ENCODE assay signal across 8 cellular contexts in genomic region chr1:16514107-16515055, GRCh38. TPM values are rescaled to one million over a fixed set of nuclear protein-coding genes. Genes with fewer than 3 reads are reported as not detected.
DNase-seq lines count a peak whose midpoint lies in the region; ATAC-seq and TF ChIP-seq lines count a peak whose summit lies in the region.
"Not testable (repeated sequence)": the region's sequence is repeated elsewhere in the genome, so short reads cannot be mapped to it uniquely, and the experiment has no call there.

RNU1-1 (minus strand) TSS chr1:16514285.

- POLR2A ChIA-PET in PC-3 (lab: Charles Lee; ENCODE audit: unreplicated experiment), result interaction anchor here (0.7 kb wide), 1 partner anchor 382 kb away, joined by 5 read pairs; the partner anchor contains the start of gene RNU1-2

- not testable (repeated sequence) for TF ChIP-seq EP300 in stomach (IDR thresholded peaks at IDR 0.05)

- peak within 1 kb of the TSS; percentile 84 for H3K27ac ChIP-seq in PC-3 (ENCODE audit: low read length)
- peak within 1 kb of the TSS; percentile 78 to 90 (median 83) for H3K27ac ChIP-seq in stomach

- H3K79me2 ChIP-seq in PC-3 (ENCODE audit: low read length), result not testable (repeated sequence)

- H3K9me3 ChIP-seq in PC-3 (ENCODE audit: low read length); iPS-15b (ENCODE audit: control insufficient read depth, insufficient read depth, low read length); stomach: not testable (repeated sequence)

- H3K9me2 ChIP-seq in PC-3 (replicated peaks; ENCODE audit: low read length), result not testable (repeated sequence)

- intact Hi-C loops in PC-3 (cut with micrococcal nuclease); posterior vena cava (cut with DNase I); stomach (cut with DNase I; ENCODE audit: low total_unique reads): not testable (repeated sequence)

- not testable (repeated sequence) for H3F3A ChIP-seq in PC-3 (ENCODE audit: low read length, unreplicated experiment)

- H3K4me1 ChIP-seq in PC-3 (ENCODE audit: insufficient read depth, low read length); iPS-15b (ENCODE audit: control insufficient read depth, insufficient read depth, low read length); stomach: not testable (repeated sequence)

- TSS peak; percentile 95 for BruUV-seq in PC-3 (replicated peaks; lab: Mats Ljungman, UMichigan)

- WGBS in stomach, 5 donors, result 1 to 3% (median 2%) methylated on average over 18 to 37 of the region's 40 CpGs

- TF ChIP-seq CTCF in PC-3 (conservative IDR thresholded peaks at IDR 0.05; ENCODE audit: low read depth, low read length); choroid plexus epithelial cell (conservative IDR thresholded peaks at IDR 0.05; ENCODE audit: low read depth, low read length); stomach (IDR thresholded peaks at IDR 0.05): not testable (repeated sequence)

- H3K27me3 ChIP-seq in PC-3 (ENCODE audit: low read length); iPS-15b (ENCODE audit: control insufficient read depth, insufficient read depth, low read length): not testable (repeated sequence)
- peaks cover 0 to 18% (median 5%) of the 10 kb centered on the region in 3 donors for H3K27me3 ChIP-seq in stomach

- H3K4me2 ChIP-seq in PC-3 (ENCODE audit: low read length), result peak within 1 kb of the TSS; percentile 89

- peak within 1 kb of the TSS; percentile 81 for H3K9ac ChIP-seq in PC-3 (ENCODE audit: low read length)
- H3K9ac ChIP-seq in iPS-15b (ENCODE audit: low read depth, low read length), result peak within 1 kb of the TSS; percentile 76

- H3K4me3 ChIP-seq in PC-3 (ENCODE audit: low read length), result peak within 1 kb of the TSS; percentile 65
- peak within 1 kb of the TSS; percentile 40 for H3K4me3 ChIP-seq in choroid plexus epithelial cell (ENCODE audit: low read depth, low read length)
- peak within 1 kb of the TSS; percentile 37 for H3K4me3 ChIP-seq in iPS-15b (ENCODE audit: low read depth, low read length)
- H3K4me3 ChIP-seq in stomach, result peak within 1 kb of the TSS in 3 of 4 donors; percentile 9 to 41 (median 33)

- DNase-seq in DMS53 treated with DMSO at 0.1 percent for 48 hours (lab: John Stamatoyannopoulos, UW; ENCODE audit: unreplicated experiment), result peak; percentile 63
- peak; percentile 70 for DNase-seq in LoVo (ENCODE audit: low spot score)
- DNase-seq in PC-3, result peak; percentile 76
- DNase-seq in activated CD8-positive, alpha-beta memory T cell treated with anti-CD3 and anti-CD28 coated beads for 24 hours, result peak; percentile 95
- peak; percentile 77 for DNase-seq in choroid plexus epithelial cell (ENCODE audit: low read depth)
- DNase-seq in posterior vena cava (ENCODE audit: low spot score), result peak; percentile 90
- peak; percentile 90 for DNase-seq in stomach

- peak; percentile 52 for ATAC-seq in PC-3

- CTCF ChIA-PET in PC-3 (lab: Charles Lee), result not testable (repeated sequence)

- not testable (repeated sequence) for H3K36me3 ChIP-seq in PC-3 (ENCODE audit: low read depth, low read length); iPS-15b (ENCODE audit: control insufficient read depth, insufficient read depth, low read length); stomach

- not testable (repeated sequence) for H4K20me1 ChIP-seq in PC-3 (ENCODE audit: low read length)

- not testable (repeated sequence) for TF ChIP-seq POLR2A in stomach (IDR thresholded peaks at IDR 0.05)

- peak within 1 kb of the TSS; percentile 76 for H2AFZ ChIP-seq in PC-3 (ENCODE audit: low read length)

RNA-seq across cellular contexts. Expression of gene RNU1-1, which starts in this region (rescaled TPM):
- total RNA-seq in PC-3 (2014; rRNA removed) (under 0.01 TPM in 2 replicates), posterior vena cava (over 10,000 TPM; 12,584 to 18,986 TPM), stomach (1,000 to 10,000 TPM in 1 of 5 donors, under 1 TPM in 4; under 0.01 to 9,966 (median under 0.01) TPM)
- not detected for polyA plus RNA-seq in stomach

Comparison
In these comparisons a context has a peak if more than half of its experiments do, and no peak if none do; other contexts are left out.
1. Peak in every context shown above with its lines: DNase-seq, ATAC-seq, H3K4me3 ChIP-seq and H3K27ac ChIP-seq.
2. Peak in DNase-seq, ATAC-seq, H3K4me3 ChIP-seq, H3K27ac ChIP-seq, H3K9ac ChIP-seq and H3K4me2 ChIP-seq in PC-3; RNA of the gene not detected or under 1 TPM.